In the genomic region with DNA sequence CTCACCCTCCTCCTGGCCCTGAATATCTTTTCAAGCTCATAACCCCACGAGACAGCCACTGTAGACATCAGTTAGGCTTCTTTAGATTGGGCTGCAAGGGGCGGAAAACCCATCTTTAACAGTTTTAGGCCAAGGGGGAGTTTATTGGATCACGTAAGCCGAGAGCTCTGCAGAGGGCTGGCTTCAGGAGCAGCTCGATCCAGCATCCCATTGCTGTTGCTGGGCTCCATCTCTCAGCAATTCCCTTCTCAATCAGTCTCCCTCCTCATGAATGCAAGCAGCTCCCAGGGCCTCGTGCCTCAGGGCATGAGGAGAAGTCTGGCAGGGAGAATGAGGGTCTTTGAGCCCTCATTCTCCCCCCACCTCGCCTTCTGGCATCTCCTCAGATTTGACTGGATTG, we compare ENCODE assay signal across 34 cellular contexts. TPM values are rescaled to one million over a fixed set of nuclear protein-coding genes. Genes with fewer than 3 reads are reported as not detected.
"Had no signal": no experiment of that assay in that cellular context is flagged by ENCODE, and none has a peak within 500 bp of the region (broad histone marks: within the 10 kb centered on the region; RNA-seq: fewer than 3 reads in every experiment).

No MANE protein-coding gene starts in this region.

- H3K4me1 ChIP-seq: adrenal gland, body of pancreas, breast epithelium had no signal

- H3K36me3 Mint-ChIP-seq: activated CD4-positive, alpha-beta memory T cell treated with anti-CD3 and anti-CD28 coated beads for 36 hours; activated naive CD4-positive, alpha-beta T cell treated with anti-CD3 and anti-CD28 coated beads, Interleukin-2, amount 50 U/mL, for 72 hours; activated naive CD8-positive, alpha-beta T cell treated with anti-CD3 and anti-CD28 coated beads for 36 hours had no signal

- DNase-seq: activated B cell treated with CpG ODN at 0.5 μM for 24 hours; activated CD4-positive, alpha-beta memory T cell treated with anti-CD3 and anti-CD28 coated beads for 36 hours; activated CD4-positive, alpha-beta T cell treated with anti-CD3 and anti-CD28 coated beads for 4 hours; activated CD4-positive, alpha-beta T cell treated with anti-CD3 and anti-CD28 coated beads, Interleukin-2, amount 10 ng/mL, durations not matched to agents 24 days and 14 days; activated CD4-positive, alpha-beta T cell treated with anti-CD3 and anti-CD28 coated beads, Interleukin-2, amount 50 U/mL, for 1 hour; activated CD4-positive, alpha-beta T cell treated with anti-CD3 and anti-CD28 coated beads, Interleukin-2, amount 50 U/mL, for 4 hours; activated CD4-positive, CD25-positive, alpha-beta regulatory T cell treated with anti-CD3 and anti-CD28 coated beads, Interleukin-2, amount 50 U/mL, for 72 hours; activated CD8-positive, alpha-beta memory T cell treated with anti-CD3 and anti-CD28 coated beads, Interleukin-2, amount 50 U/mL, for 4 hours; activated CD8-positive, alpha-beta T cell treated with anti-CD3 and anti-CD28 coated beads for 36 hours; activated effector memory CD4-positive, alpha-beta T cell treated with anti-CD3 and anti-CD28 coated beads, Interleukin-2, amount 50 U/mL, for 16 hours; activated gamma-delta T cell treated with Interleukin-2 at 50 U/mL for 16 hours; activated naive CD4-positive, alpha-beta T cell; activated naive CD4-positive, alpha-beta T cell treated with anti-CD3 and anti-CD28 coated beads for 36 hours; activated naive CD4-positive, alpha-beta T cell treated with anti-CD3 and anti-CD28 coated beads, Interleukin-2, amount 50 U/mL, for 16 hours; activated naive CD8-positive, alpha-beta T cell treated with anti-CD3 and anti-CD28 coated beads for 36 hours; activated T-cell treated with anti-CD3 and anti-CD28 coated beads for 4 hours; activated T-cell treated with anti-CD3 and anti-CD28 coated beads, Interleukin-2, amount 50 U/mL, for 1 hour; activated T-cell treated with anti-CD3 and anti-CD28 coated beads, Interleukin-2, amount 50 U/mL, for 4 hours; activated T-cell treated with anti-CD3 and anti-CD28 coated beads, Interleukin-2, amount 50 U/mL, for 72 hours; adrenal gland; amniotic stem cell; body of pancreas; brain microvascular endothelial cell; central memory CD4-positive, alpha-beta T cell; T-helper 1 cell; T-helper 2 cell; T-helper 9 cell had no signal

- H3K27me3 Mint-ChIP-seq: activated B cell treated with CpG ODN at 0.5 μM for 24 hours; activated CD4-positive, alpha-beta T cell treated with anti-CD3 and anti-CD28 coated beads, Interleukin-2, amount 10 ng/mL, durations not matched to agents 24 days and 14 days; activated CD8-positive, alpha-beta T cell treated with anti-CD3 and anti-CD28 coated beads for 36 hours; activated naive CD8-positive, alpha-beta T cell treated with anti-CD3 and anti-CD28 coated beads for 36 hours had no signal

- H3K4me1 Mint-ChIP-seq: activated B cell treated with CpG ODN at 0.5 μM for 24 hours; activated CD4-positive, alpha-beta T cell treated with anti-CD3 and anti-CD28 coated beads, Interleukin-2, amount 10 ng/mL, durations not matched to agents 24 days and 14 days; activated naive CD8-positive, alpha-beta T cell treated with anti-CD3 and anti-CD28 coated beads for 36 hours; activated T-helper 17 cell treated with anti-CD3 and anti-CD28 coated beads, Interleukin-2, amount 50 U/mL, for 72 hours had no signal

- H3K27me3 ChIP-seq: adrenal gland, body of pancreas, brain microvascular endothelial cell had no signal

- H3K4me3 Mint-ChIP-seq: activated B cell treated with CpG ODN at 0.5 μM for 24 hours; activated CD4-positive, alpha-beta memory T cell treated with anti-CD3 and anti-CD28 coated beads for 36 hours; activated CD4-positive, alpha-beta T cell treated with anti-CD3 and anti-CD28 coated beads, Interleukin-2, amount 10 ng/mL, durations not matched to agents 24 days and 14 days; activated CD8-positive, alpha-beta T cell treated with anti-CD3 and anti-CD28 coated beads for 36 hours; activated naive CD4-positive, alpha-beta T cell treated with anti-CD3 and anti-CD28 coated beads for 36 hours; activated naive CD8-positive, alpha-beta T cell treated with anti-CD3 and anti-CD28 coated beads for 36 hours; activated T-cell treated with anti-CD3 and anti-CD28 coated beads, Interleukin-2, amount 50 U/mL, for 4 hours; activated T-cell treated with anti-CD3 and anti-CD28 coated beads, Interleukin-2, amount 50 U/mL, for 72 hours; activated T-helper 1 cell treated with anti-CD3 and anti-CD28 coated beads, Interleukin-12 subunit alpha, Interleukin-12 subunit beta, Interleukin-2, Interleukin-4 antibody, amounts not matched to agents 30 ng/mL and 10 ng/mL and 1 ng/mL, durations not matched to agents 14 hours and 24 hours and 36 hours; activated T-helper 17 cell treated with anti-CD3 and anti-CD28 coated beads, Interleukin-2, amount 50 U/mL, for 72 hours; T-helper 1 cell treated with Interleukin-12 subunit alpha and Interleukin-12 subunit beta and Interleukin-4 antibody, amounts not matched to agents 30 μg/mL and 1 μg/mL, for 36 hours; T-helper 2 cell treated with Interferon-gamma antibody and Interleukin-4, amounts not matched to agents 5 μg/mL and 100 μg/mL, for 36 hours had no signal

- H3K9me3 ChIP-seq: adrenal gland, body of pancreas, breast epithelium had no signal

- H3K27ac ChIP-seq: adrenal gland, body of pancreas, brain microvascular endothelial cell, breast epithelium, VCaP had no signal

- ATAC-seq: activated CD8-positive, alpha-beta T cell treated with anti-CD3 and anti-CD28 coated beads for 36 hours; activated naive CD4-positive, alpha-beta T cell treated with anti-CD3 and anti-CD28 coated beads, Interleukin-2, amount 50 U/mL, for 72 hours; activated T-cell treated with anti-CD3 and anti-CD28 coated beads, Interleukin-2, amount 50 U/mL, for 4 hours; activated T-cell treated with anti-CD3 and anti-CD28 coated beads, Interleukin-2, amount 50 U/mL, for 72 hours; activated T-helper 17 cell treated with anti-CD3 and anti-CD28 coated beads, Interleukin-2, amount 50 U/mL, for 72 hours; body of pancreas had no signal

- H3K36me3 ChIP-seq: adrenal gland, brain microvascular endothelial cell, breast epithelium had no signal

- H3K9me3 Mint-ChIP-seq: activated B cell treated with CpG ODN at 0.5 μM for 24 hours; activated CD4-positive, alpha-beta memory T cell treated with anti-CD3 and anti-CD28 coated beads for 36 hours; activated CD4-positive, alpha-beta T cell treated with anti-CD3 and anti-CD28 coated beads, Interleukin-2, amount 10 ng/mL, durations not matched to agents 24 days and 14 days; activated CD8-positive, alpha-beta T cell treated with anti-CD3 and anti-CD28 coated beads for 36 hours; activated naive CD4-positive, alpha-beta T cell treated with anti-CD3 and anti-CD28 coated beads for 36 hours; activated naive CD4-positive, alpha-beta T cell treated with anti-CD3 and anti-CD28 coated beads, Interleukin-2, amount 50 U/mL, for 72 hours; activated naive CD8-positive, alpha-beta T cell treated with anti-CD3 and anti-CD28 coated beads for 36 hours; activated T-cell treated with anti-CD3 and anti-CD28 coated beads, Interleukin-2, amount 50 U/mL, for 4 hours; activated T-cell treated with anti-CD3 and anti-CD28 coated beads, Interleukin-2, amount 50 U/mL, for 72 hours; activated T-helper 1 cell treated with anti-CD3 and anti-CD28 coated beads, Interleukin-12 subunit alpha, Interleukin-12 subunit beta, Interleukin-2, Interleukin-4 antibody, amounts not matched to agents 30 ng/mL and 10 ng/mL and 1 ng/mL, durations not matched to agents 14 hours and 24 hours and 36 hours; activated T-helper 17 cell treated with anti-CD3 and anti-CD28 coated beads, Interleukin-2, amount 50 U/mL, for 72 hours; T-helper 1 cell treated with Interleukin-12 subunit alpha and Interleukin-12 subunit beta and Interleukin-4 antibody, amounts not matched to agents 30 μg/mL and 1 μg/mL, for 36 hours; T-helper 2 cell treated with Interferon-gamma antibody and Interleukin-4, amounts not matched to agents 5 μg/mL and 100 μg/mL, for 36 hours had no signal

- H3K4me3 ChIP-seq: adrenal gland, body of pancreas, breast epithelium had no signal

- H3K27ac Mint-ChIP-seq: activated B cell treated with CpG ODN at 0.5 μM for 24 hours; activated CD4-positive, alpha-beta memory T cell treated with anti-CD3 and anti-CD28 coated beads for 36 hours; activated CD4-positive, alpha-beta T cell treated with anti-CD3 and anti-CD28 coated beads, Interleukin-2, amount 10 ng/mL, durations not matched to agents 24 days and 14 days; activated CD8-positive, alpha-beta T cell treated with anti-CD3 and anti-CD28 coated beads for 36 hours; activated naive CD4-positive, alpha-beta T cell treated with anti-CD3 and anti-CD28 coated beads for 36 hours; activated naive CD4-positive, alpha-beta T cell treated with anti-CD3 and anti-CD28 coated beads, Interleukin-2, amount 50 U/mL, for 72 hours; activated naive CD8-positive, alpha-beta T cell treated with anti-CD3 and anti-CD28 coated beads for 36 hours; activated T-cell treated with anti-CD3 and anti-CD28 coated beads, Interleukin-2, amount 50 U/mL, for 72 hours; activated T-helper 1 cell treated with anti-CD3 and anti-CD28 coated beads, Interleukin-12 subunit alpha, Interleukin-12 subunit beta, Interleukin-2, Interleukin-4 antibody, amounts not matched to agents 30 ng/mL and 10 ng/mL and 1 ng/mL, durations not matched to agents 14 hours and 24 hours and 36 hours; activated T-helper 17 cell treated with anti-CD3 and anti-CD28 coated beads, Interleukin-2, amount 50 U/mL, for 72 hours; T-helper 1 cell treated with Interleukin-12 subunit alpha and Interleukin-12 subunit beta and Interleukin-4 antibody, amounts not matched to agents 30 μg/mL and 1 μg/mL, for 36 hours; T-helper 2 cell treated with Interferon-gamma antibody and Interleukin-4, amounts not matched to agents 5 μg/mL and 100 μg/mL, for 36 hours had no signal

RNA-seq across cellular contexts. Expression of gene ADGRD1, which starts 59.4 kb away (rescaled TPM):
- total RNA-seq: activated naive CD4-positive, alpha-beta T cell treated with anti-CD3 and anti-CD28 coated beads for 36 hours had no signal
